Comparison of ENCODE assay signal across 1 cellular context in the genomic region with DNA sequence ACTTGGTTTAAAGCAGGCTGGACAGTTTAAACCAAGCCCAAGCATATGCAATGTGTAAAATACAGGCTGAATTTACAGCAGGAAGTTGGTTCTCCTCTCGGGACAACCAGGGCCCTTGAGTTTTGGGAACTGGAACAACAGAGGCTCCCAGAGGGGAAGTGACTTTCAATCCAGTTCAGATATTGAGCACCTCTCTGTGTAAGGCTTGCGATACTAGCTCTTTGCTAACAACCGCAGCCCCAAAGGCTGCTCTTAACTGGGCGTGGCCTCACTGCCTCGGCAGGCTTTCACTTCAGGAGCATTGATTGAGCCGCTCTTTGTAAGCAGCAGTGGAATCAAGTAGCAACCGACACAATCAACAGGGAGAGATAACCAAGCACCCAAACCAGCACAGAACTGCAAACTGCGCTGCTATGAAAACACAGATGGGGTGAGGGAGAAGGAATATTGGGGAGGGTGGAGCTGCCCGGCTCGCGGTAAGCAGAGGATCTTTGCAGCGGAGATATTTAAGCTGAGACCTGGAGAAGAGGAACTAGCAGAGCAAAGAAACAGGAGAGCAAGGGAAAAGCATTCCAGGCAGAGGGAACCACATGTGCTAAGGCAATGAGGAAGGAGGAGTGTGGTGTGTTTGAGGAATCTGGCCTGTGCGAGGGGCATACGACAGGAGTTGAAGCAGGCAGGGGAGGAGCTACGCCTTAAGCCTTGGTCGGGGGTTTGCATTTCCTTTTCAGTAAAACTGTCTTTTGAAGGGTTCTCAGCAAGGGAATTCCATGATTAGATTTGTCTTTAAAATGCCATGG.
TF ChIP-seq lines count a peak whose summit lies in the region.

No MANE protein-coding gene starts in this region.

TF ChIP-seq in K562, 482 proteins besides CTCF, POLR2A, EP300 and RAD21 (continues in another document):
- peak; percentile 69 for TF ChIP-seq BCOR (IDR thresholded peaks at IDR 0.05)
- TF ChIP-seq ZC3H11A (IDR thresholded peaks at IDR 0.05; ENCODE audit: low read depth, low read length), result no peak
- TF ChIP-seq, protein P1, sequence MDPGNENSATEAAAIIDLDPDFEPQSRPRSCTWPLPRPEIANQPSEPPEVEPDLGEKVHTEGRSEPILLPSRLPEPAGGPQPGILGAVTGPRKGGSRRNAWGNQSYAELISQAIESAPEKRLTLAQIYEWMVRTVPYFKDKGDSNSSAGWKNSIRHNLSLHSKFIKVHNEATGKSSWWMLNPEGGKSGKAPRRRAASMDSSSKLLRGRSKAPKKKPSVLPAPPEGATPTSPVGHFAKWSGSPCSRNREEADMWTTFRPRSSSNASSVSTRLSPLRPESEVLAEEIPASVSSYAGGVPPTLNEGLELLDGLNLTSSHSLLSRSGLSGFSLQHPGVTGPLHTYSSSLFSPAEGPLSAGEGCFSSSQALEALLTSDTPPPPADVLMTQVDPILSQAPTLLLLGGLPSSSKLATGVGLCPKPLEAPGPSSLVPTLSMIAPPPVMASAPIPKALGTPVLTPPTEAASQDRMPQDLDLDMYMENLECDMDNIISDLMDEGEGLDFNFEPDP (CRISPR knock-in tag; IDR thresholded peaks at IDR 0.05), result no peak
- TF ChIP-seq, protein P2, sequence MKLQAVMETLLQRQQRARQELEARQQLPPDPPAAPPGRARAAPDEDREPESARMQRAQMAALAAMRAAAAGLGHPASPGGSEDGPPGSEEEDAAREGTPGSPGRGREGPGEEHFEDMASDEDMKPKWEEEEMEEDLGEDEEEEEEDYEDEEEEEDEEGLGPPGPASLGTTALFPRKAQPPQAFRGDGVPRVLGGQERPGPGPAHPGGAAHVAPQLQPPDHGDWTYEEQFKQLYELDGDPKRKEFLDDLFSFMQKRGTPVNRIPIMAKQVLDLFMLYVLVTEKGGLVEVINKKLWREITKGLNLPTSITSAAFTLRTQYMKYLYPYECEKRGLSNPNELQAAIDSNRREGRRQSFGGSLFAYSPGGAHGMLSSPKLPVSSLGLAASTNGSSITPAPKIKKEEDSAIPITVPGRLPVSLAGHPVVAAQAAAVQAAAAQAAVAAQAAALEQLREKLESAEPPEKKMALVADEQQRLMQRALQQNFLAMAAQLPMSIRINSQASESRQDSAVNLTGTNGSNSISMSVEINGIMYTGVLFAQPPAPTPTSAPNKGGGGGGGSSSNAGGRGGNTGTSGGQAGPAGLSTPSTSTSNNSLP (IDR thresholded peaks at IDR 0.05; ENCODE audit: borderline replicate concordance, low read depth, low read length), result no peak
- TF ChIP-seq FOXA3 (CRISPR knock-in tag; conservative IDR thresholded peaks at IDR 0.05 in 1 of 2, IDR thresholded peaks at IDR 0.05 in 1 of 2), result 0 out of 4 replicates have a peak, but pooled peaks of 1 of the 2 experiments have one; percentile 14
- TF ChIP-seq, protein P3, sequence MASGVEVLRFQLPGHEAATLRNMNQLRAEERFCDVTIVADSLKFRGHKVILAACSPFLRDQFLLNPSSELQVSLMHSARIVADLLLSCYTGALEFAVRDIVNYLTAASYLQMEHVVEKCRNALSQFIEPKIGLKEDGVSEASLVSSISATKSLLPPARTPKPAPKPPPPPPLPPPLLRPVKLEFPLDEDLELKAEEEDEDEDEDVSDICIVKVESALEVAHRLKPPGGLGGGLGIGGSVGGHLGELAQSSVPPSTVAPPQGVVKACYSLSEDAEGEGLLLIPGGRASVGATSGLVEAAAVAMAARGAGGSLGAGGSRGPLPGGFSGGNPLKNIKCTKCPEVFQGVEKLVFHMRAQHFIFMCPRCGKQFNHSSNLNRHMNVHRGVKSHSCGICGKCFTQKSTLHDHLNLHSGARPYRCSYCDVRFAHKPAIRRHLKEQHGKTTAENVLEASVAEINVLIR (CRISPR knock-in tag; IDR thresholded peaks at IDR 0.05), result no peak
- TF ChIP-seq TEAD2 (tag; IDR thresholded peaks at IDR 0.05), result no peak
- no peak for TF ChIP-seq XRCC5 (IDR thresholded peaks at IDR 0.05; ENCODE audit: low read depth, low read length)
- TF ChIP-seq HEY1 (CRISPR knock-in tag; IDR thresholded peaks at IDR 0.05; ENCODE audit: borderline replicate concordance), result no peak
- TF ChIP-seq, protein P4, sequence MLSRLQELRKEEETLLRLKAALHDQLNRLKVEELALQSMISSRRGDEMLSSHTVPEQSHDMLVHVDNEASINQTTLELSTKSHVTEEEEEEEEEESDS (CRISPR knock-in tag; IDR thresholded peaks at IDR 0.05), result no peak
- TF ChIP-seq MTA1 (IDR thresholded peaks at IDR 0.05; ENCODE audit: borderline replicate concordance), result 0 out of 2 replicates have a peak, but pooled peaks have one; percentile 23
- no peak for TF ChIP-seq KLF6 (CRISPR knock-in tag; IDR thresholded peaks at IDR 0.05; ENCODE audit: borderline replicate concordance)
- no peak for TF ChIP-seq KHSRP (IDR thresholded peaks at IDR 0.05)
- TF ChIP-seq, protein P5, sequence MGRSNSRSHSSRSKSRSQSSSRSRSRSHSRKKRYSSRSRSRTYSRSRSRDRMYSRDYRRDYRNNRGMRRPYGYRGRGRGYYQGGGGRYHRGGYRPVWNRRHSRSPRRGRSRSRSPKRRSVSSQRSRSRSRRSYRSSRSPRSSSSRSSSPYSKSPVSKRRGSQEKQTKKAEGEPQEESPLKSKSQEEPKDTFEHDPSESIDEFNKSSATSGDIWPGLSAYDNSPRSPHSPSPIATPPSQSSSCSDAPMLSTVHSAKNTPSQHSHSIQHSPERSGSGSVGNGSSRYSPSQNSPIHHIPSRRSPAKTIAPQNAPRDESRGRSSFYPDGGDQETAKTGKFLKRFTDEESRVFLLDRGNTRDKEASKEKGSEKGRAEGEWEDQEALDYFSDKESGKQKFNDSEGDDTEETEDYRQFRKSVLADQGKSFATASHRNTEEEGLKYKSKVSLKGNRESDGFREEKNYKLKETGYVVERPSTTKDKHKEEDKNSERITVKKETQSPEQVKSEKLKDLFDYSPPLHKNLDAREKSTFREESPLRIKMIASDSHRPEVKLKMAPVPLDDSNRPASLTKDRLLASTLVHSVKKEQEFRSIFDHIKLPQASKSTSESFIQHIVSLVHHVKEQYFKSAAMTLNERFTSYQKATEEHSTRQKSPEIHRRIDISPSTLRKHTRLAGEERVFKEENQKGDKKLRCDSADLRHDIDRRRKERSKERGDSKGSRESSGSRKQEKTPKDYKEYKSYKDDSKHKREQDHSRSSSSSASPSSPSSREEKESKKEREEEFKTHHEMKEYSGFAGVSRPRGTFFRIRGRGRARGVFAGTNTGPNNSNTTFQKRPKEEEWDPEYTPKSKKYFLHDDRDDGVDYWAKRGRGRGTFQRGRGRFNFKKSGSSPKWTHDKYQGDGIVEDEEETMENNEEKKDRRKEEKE (IDR thresholded peaks at IDR 0.05; ENCODE audit: borderline replicate concordance in 1 of 2, control insufficient read depth in 1 of 2, low read depth in 2 of 2, low read length in 1 of 2), result no peak
- TF ChIP-seq OTX1 (CRISPR knock-in tag; IDR thresholded peaks at IDR 0.05), result no peak
- no peak for TF ChIP-seq PTTG1 (tag; IDR thresholded peaks at IDR 0.05; ENCODE audit: low read depth)
- no peak for TF ChIP-seq STAT5A (IDR thresholded peaks at IDR 0.05; ENCODE audit: borderline replicate concordance, low read length)
- no peak for TF ChIP-seq NUFIP1 (IDR thresholded peaks at IDR 0.05; ENCODE audit: partially characterized antibody)
- no peak for TF ChIP-seq FOXM1 (IDR thresholded peaks at IDR 0.05; ENCODE audit: low read depth)
- no peak for TF ChIP-seq FOXM1 (CRISPR knock-in tag; IDR thresholded peaks at IDR 0.05; ENCODE audit: low read depth)
- TF ChIP-seq, protein P6, sequence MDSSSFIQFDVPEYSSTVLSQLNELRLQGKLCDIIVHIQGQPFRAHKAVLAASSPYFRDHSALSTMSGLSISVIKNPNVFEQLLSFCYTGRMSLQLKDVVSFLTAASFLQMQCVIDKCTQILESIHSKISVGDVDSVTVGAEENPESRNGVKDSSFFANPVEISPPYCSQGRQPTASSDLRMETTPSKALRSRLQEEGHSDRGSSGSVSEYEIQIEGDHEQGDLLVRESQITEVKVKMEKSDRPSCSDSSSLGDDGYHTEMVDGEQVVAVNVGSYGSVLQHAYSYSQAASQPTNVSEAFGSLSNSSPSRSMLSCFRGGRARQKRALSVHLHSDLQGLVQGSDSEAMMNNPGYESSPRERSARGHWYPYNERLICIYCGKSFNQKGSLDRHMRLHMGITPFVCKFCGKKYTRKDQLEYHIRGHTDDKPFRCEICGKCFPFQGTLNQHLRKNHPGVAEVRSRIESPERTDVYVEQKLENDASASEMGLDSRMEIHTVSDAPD (CRISPR knock-in tag; IDR thresholded peaks at IDR 0.05), result no peak
- TF ChIP-seq, protein P7, sequence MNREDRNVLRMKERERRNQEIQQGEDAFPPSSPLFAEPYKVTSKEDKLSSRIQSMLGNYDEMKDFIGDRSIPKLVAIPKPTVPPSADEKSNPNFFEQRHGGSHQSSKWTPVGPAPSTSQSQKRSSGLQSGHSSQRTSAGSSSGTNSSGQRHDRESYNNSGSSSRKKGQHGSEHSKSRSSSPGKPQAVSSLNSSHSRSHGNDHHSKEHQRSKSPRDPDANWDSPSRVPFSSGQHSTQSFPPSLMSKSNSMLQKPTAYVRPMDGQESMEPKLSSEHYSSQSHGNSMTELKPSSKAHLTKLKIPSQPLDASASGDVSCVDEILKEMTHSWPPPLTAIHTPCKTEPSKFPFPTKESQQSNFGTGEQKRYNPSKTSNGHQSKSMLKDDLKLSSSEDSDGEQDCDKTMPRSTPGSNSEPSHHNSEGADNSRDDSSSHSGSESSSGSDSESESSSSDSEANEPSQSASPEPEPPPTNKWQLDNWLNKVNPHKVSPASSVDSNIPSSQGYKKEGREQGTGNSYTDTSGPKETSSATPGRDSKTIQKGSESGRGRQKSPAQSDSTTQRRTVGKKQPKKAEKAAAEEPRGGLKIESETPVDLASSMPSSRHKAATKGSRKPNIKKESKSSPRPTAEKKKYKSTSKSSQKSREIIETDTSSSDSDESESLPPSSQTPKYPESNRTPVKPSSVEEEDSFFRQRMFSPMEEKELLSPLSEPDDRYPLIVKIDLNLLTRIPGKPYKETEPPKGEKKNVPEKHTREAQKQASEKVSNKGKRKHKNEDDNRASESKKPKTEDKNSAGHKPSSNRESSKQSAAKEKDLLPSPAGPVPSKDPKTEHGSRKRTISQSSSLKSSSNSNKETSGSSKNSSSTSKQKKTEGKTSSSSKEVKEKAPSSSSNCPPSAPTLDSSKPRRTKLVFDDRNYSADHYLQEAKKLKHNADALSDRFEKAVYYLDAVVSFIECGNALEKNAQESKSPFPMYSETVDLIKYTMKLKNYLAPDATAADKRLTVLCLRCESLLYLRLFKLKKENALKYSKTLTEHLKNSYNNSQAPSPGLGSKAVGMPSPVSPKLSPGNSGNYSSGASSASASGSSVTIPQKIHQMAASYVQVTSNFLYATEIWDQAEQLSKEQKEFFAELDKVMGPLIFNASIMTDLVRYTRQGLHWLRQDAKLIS (CRISPR knock-in tag; IDR thresholded peaks at IDR 0.05), result no peak
- TF ChIP-seq, protein P8, sequence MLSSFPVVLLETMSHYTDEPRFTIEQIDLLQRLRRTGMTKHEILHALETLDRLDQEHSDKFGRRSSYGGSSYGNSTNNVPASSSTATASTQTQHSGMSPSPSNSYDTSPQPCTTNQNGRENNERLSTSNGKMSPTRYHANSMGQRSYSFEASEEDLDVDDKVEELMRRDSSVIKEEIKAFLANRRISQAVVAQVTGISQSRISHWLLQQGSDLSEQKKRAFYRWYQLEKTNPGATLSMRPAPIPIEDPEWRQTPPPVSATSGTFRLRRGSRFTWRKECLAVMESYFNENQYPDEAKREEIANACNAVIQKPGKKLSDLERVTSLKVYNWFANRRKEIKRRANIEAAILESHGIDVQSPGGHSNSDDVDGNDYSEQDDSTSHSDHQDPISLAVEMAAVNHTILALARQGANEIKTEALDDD (IDR thresholded peaks at IDR 0.05), result peak; percentile 73
- TF ChIP-seq GTF2A2 (tag; IDR thresholded peaks at IDR 0.05), result no peak
- no peak for TF ChIP-seq PURB (CRISPR knock-in tag; IDR thresholded peaks at IDR 0.05; ENCODE audit: low read depth)
- TF ChIP-seq NFE2L1 (tag; IDR thresholded peaks at IDR 0.05; ENCODE audit: borderline replicate concordance, low read depth), result no peak
- no peak for TF ChIP-seq ETV5 (CRISPR knock-in tag; IDR thresholded peaks at IDR 0.05; ENCODE audit: low read depth)
- TF ChIP-seq, protein P9, sequence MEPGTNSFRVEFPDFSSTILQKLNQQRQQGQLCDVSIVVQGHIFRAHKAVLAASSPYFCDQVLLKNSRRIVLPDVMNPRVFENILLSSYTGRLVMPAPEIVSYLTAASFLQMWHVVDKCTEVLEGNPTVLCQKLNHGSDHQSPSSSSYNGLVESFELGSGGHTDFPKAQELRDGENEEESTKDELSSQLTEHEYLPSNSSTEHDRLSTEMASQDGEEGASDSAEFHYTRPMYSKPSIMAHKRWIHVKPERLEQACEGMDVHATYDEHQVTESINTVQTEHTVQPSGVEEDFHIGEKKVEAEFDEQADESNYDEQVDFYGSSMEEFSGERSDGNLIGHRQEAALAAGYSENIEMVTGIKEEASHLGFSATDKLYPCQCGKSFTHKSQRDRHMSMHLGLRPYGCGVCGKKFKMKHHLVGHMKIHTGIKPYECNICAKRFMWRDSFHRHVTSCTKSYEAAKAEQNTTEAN (CRISPR knock-in tag; IDR thresholded peaks at IDR 0.05), result no peak
- no peak for TF ChIP-seq ZNF75A (CRISPR knock-in tag; IDR thresholded peaks at IDR 0.05)
- TF ChIP-seq RBM39 (optimal IDR thresholded peaks at IDR 0.05; ENCODE audit: low read depth, low read length), result no peak
- TF ChIP-seq ZNF507 (tag; conservative IDR thresholded peaks at IDR 0.05), result no peak
- TF ChIP-seq ZNF830 (CRISPR knock-in tag; IDR thresholded peaks at IDR 0.05), result no peak
- TF ChIP-seq MEIS2 (IDR thresholded peaks at IDR 0.05; ENCODE audit: partially characterized antibody), result peak; percentile 1
- 0 out of 2 replicates have a peak, but pooled peaks have one; percentile 34 for TF ChIP-seq CBFA2T3 (IDR thresholded peaks at IDR 0.05)
- no peak for TF ChIP-seq ZNF140 (CRISPR knock-in tag; IDR thresholded peaks at IDR 0.05)
- no peak for TF ChIP-seq NR2F6 (CRISPR knock-in tag; IDR thresholded peaks at IDR 0.05)
- TF ChIP-seq MAZ (CRISPR knock-in tag; conservative IDR thresholded peaks at IDR 0.05 in 1 of 2, IDR thresholded peaks at IDR 0.05 in 1 of 2), result no peak
- TF ChIP-seq, protein P10, sequence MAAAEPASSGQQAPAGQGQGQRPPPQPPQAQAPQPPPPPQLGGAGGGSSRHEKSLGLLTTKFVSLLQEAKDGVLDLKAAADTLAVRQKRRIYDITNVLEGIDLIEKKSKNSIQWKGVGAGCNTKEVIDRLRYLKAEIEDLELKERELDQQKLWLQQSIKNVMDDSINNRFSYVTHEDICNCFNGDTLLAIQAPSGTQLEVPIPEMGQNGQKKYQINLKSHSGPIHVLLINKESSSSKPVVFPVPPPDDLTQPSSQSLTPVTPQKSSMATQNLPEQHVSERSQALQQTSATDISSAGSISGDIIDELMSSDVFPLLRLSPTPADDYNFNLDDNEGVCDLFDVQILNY (CRISPR knock-in tag; IDR thresholded peaks at IDR 0.05), result no peak
- no peak for TF ChIP-seq ZFP36 (IDR thresholded peaks at IDR 0.05; ENCODE audit: low read depth, low read length, partially characterized antibody)
- TF ChIP-seq ZNF766 (CRISPR knock-in tag; conservative IDR thresholded peaks at IDR 0.05), result no peak
- TF ChIP-seq SMARCA5 (IDR thresholded peaks at IDR 0.05), result peak; percentile 66; the same call in 1 of the 2 replicates
- no peak for TF ChIP-seq TRIM28 (IDR thresholded peaks at IDR 0.05)
